Comparison of ENCODE assay signal across 1 cellular context in genomic region chr11:65135633-65136145, GRCh38.
TF ChIP-seq lines count a peak whose summit lies in the region.

No MANE protein-coding gene starts in this region.

TF ChIP-seq in IMR-90, 13 proteins besides CTCF, POLR2A, EP300 and RAD21 (continued from another document):
- no peak for TF ChIP-seq ELK1 (IDR thresholded peaks at IDR 0.05; ENCODE audit: borderline replicate concordance, low read depth, low read length)
- no peak for TF ChIP-seq CHD1 (IDR thresholded peaks at IDR 0.05; ENCODE audit: low read depth, low read length)
- no peak for TF ChIP-seq MXI1 (IDR thresholded peaks at IDR 0.05; ENCODE audit: borderline replicate concordance, low read depth, low read length)
